ENCODE assay signal across 5 cellular contexts in genomic region chr17:20466553-20466952, GRCh38. TPM values are rescaled to one million over a fixed set of nuclear protein-coding genes. Genes with fewer than 3 reads are reported as not detected.
"Had no signal": no experiment of that assay in that cellular context is flagged by ENCODE, and none has a peak within 500 bp of the region (broad histone marks: within the 10 kb centered on the region; RNA-seq: fewer than 3 reads in every experiment).

No MANE protein-coding gene starts in this region.

RNA-seq across cellular contexts. Expression of gene LGALS9B, which starts 0.8 kb away (rescaled TPM):
- total RNA-seq: GM23338, H1, H9, HepG2, HT-29 had no signal
